In the genomic region with DNA sequence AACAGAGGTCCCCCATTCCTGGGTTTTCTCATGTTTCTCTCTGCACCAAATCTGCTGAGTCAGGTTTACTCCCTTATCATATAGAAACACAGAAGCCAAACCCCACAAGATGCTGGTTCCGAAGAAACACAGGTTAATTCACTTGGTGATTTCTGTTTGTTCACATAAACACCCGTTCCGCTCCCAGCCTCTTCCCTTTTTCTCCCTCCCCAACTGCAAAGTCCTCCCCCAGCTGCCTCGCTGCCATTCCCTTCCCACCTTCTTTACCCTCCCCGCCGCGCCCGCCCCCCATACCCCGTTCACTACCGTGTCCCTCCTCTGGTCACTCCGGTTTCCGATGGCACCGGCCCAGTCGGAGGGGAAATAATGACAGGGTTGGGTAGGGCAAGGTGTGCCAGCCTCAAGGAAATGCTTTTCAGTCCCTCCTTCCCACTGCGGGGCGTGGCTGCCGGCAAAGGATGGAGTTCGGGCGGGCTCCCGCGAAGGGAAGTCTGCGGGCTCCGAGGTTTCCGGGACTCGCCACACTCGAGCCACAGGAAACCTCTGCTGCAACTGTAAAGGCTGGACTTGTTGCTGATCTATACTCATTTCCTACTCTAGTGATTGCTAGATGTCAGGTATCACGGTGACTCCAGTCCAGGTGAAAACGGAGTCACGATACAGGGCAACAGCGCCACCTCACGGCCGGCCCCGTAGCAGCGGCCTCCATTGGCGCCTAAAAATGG, we compare ENCODE assay signal across 8 cellular contexts. TPM values are rescaled to one million over a fixed set of nuclear protein-coding genes. Genes with fewer than 3 reads are reported as not detected.
DNase-seq lines count a peak whose midpoint lies in the region; ATAC-seq and TF ChIP-seq lines count a peak whose summit lies in the region.

A gene with protein sequence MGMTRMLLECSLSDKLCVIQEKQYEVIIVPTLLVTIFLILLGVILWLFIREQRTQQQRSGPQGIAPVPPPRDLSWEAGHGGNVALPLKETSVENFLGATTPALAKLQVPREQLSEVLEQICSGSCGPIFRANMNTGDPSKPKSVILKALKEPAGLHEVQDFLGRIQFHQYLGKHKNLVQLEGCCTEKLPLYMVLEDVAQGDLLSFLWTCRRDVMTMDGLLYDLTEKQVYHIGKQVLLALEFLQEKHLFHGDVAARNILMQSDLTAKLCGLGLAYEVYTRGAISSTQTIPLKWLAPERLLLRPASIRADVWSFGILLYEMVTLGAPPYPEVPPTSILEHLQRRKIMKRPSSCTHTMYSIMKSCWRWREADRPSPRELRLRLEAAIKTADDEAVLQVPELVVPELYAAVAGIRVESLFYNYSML (minus strand): TSS at position 393 of the 725 bp plus-strand sequence. CDS start 39,434 bp downstream, outside the sequence.

- H3K27ac Mint-ChIP-seq in activated CD8-positive, alpha-beta memory T cell treated with anti-CD3 and anti-CD28 coated beads, Interleukin-2, amount 10 ng/mL, durations not matched to agents 7 days and 5 days: peak within 1 kb of the TSS; percentile 89

- peak; percentile 84 for TF ChIP-seq CTCF in GM12872 (IDR thresholded peaks at IDR 0.05; ENCODE audit: insufficient read depth, low read depth, low read length)
- TF ChIP-seq CTCF in mucosa of descending colon (IDR thresholded peaks at IDR 0.05): peak; percentile 83

- H3K4me3 ChIP-seq in mucosa of descending colon: peak within 1 kb of the TSS; percentile 25

- DNase-seq in NCI-H748 (lab: John Stamatoyannopoulos, UW; ENCODE audit: unreplicated experiment) (peak; percentile 93), epidermal melanocyte (ENCODE audit: insufficient read length, low spot score) (peak; percentile 35), mucosa of descending colon (peak; percentile 91 to 93 (median 92)), cerebellar nuclear complex (lab: John Stamatoyannopoulos, UW) (no peak)
- DNase-seq in activated CD8-positive, alpha-beta memory T cell treated with anti-CD3 and anti-CD28 coated beads, Interleukin-2, amount 10 ng/mL, durations not matched to agents 7 days and 5 days: peak; percentile 93
- peak; percentile 52 to 61 for DNase-seq in stimulated activated CD8-positive, alpha-beta memory T cell treated with anti-CD3 and anti-CD28 coated beads, Interleukin-2, amount 100 ng/mL, for 1 hour (ENCODE audit: low read depth in 2 of 2)

- H3K4me1 ChIP-seq in mucosa of descending colon (ENCODE audit: low read depth): peaks cover 4% of the 10 kb centered on the region

- peak within 1 kb of the TSS; percentile 80 for H3K4me3 Mint-ChIP-seq in activated CD8-positive, alpha-beta memory T cell treated with anti-CD3 and anti-CD28 coated beads, Interleukin-2, amount 10 ng/mL, durations not matched to agents 7 days and 5 days

- ATAC-seq in HG03135 (IDR thresholded peaks at IDR 0.05; ENCODE audit: unreplicated experiment) (peak; percentile 72), mucosa of descending colon (peak; percentile 92)
- ATAC-seq in activated CD8-positive, alpha-beta memory T cell treated with anti-CD3 and anti-CD28 coated beads, Interleukin-2, amount 10 ng/mL, durations not matched to agents 7 days and 5 days: peak; percentile 86

- peaks cover 71% of the 10 kb centered on the region for H3K4me1 Mint-ChIP-seq in activated CD8-positive, alpha-beta memory T cell treated with anti-CD3 and anti-CD28 coated beads, Interleukin-2, amount 10 ng/mL, durations not matched to agents 7 days and 5 days

- peaks cover 16% of the 10 kb centered on the region for H3K27me3 Mint-ChIP-seq in activated CD8-positive, alpha-beta memory T cell treated with anti-CD3 and anti-CD28 coated beads, Interleukin-2, amount 10 ng/mL, durations not matched to agents 7 days and 5 days

- intact Hi-C loops in mucosa of descending colon (cut with DNase I, micrococcal nuclease): no loop called here

- CTCF ChIA-PET in activated CD8-positive, alpha-beta memory T cell treated with anti-CD3 and anti-CD28 coated beads, Interleukin-2, amount 10 ng/mL, durations not matched to agents 7 days and 5 days (lab: Charles Lee): interaction anchor here (0.8 to 1.2 kb wide), 3 partner anchors 93 to 521 kb away, joined by 3 to 4 read pairs (median 3); no protein-coding TSS in a partner anchor

- peaks cover 33% of the 10 kb centered on the region for H3K36me3 Mint-ChIP-seq in activated CD8-positive, alpha-beta memory T cell treated with anti-CD3 and anti-CD28 coated beads, Interleukin-2, amount 10 ng/mL, durations not matched to agents 7 days and 5 days

- H3K36me3 ChIP-seq in mucosa of descending colon (ENCODE audit: low read depth): no peaks in the 10 kb centered on the region

- H3K9me3 ChIP-seq in mucosa of descending colon: no peaks in the 10 kb centered on the region

- H3K9me3 Mint-ChIP-seq in activated CD8-positive, alpha-beta memory T cell treated with anti-CD3 and anti-CD28 coated beads, Interleukin-2, amount 10 ng/mL, durations not matched to agents 7 days and 5 days (ENCODE audit: low read depth): no peaks in the 10 kb centered on the region

RNA-seq across cellular contexts. Expression of the gene that starts here (rescaled TPM):
- 10 to 100 TPM in 1 of 2 experiments, 1 to 10 TPM in 1; 8.4 to 16.1 TPM for total RNA-seq in activated CD8-positive, alpha-beta memory T cell treated with anti-CD3 and anti-CD28 coated beads, Interleukin-2, amount 10 ng/mL, durations not matched to agents 7 days and 5 days
- 10 to 100 TPM; 19.9 to 37.6 (median 28.0) TPM for total RNA-seq in mucosa of descending colon

Comparison
In these comparisons a context has a peak if more than half of its experiments do, and no peak if none do; other contexts are left out.
1. DNase-seq: peak in NCI-H748 (single experiment), activated CD8-positive, alpha-beta memory T cell treated with anti-CD3 and anti-CD28 coated beads, Interleukin-2, amount 10 ng/mL, durations not matched to agents 7 days and 5 days (single experiment), epidermal melanocyte (single experiment), mucosa of descending colon (3 of 3) and stimulated activated CD8-positive, alpha-beta memory T cell treated with anti-CD3 and anti-CD28 coated beads, Interleukin-2, amount 100 ng/mL, for 1 hour (2 of 2); none in cerebellar nuclear complex (0 of 2).
2. Peak in every context shown above with its lines, with median percentiles within 50 percentile points of each other: ATAC-seq.